Comparison of ENCODE assay signal across 19 cellular contexts in genomic region chr2:119422521-119422920, GRCh38. TPM values are rescaled to one million over a fixed set of nuclear protein-coding genes. Genes with fewer than 3 reads are reported as not detected.
"Had no signal": no experiment of that assay in that cellular context is flagged by ENCODE, and none has a peak within 500 bp of the region (broad histone marks: within the 10 kb centered on the region; RNA-seq: fewer than 3 reads in every experiment).

No MANE protein-coding gene starts in this region.

- H3K9me3 ChIP-seq: colonic mucosa, gastrocnemius medialis, psoas muscle, thoracic aorta, transverse colon had no signal

- H3K9ac ChIP-seq: parathyroid adenoma had no signal

- H3K27me3 ChIP-seq: colonic mucosa, gastrocnemius medialis, heart right ventricle, sigmoid colon, transverse colon had no signal

- H3K4me1 Mint-ChIP-seq: naive thymus-derived CD8-positive, alpha-beta T cell; stimulated activated naive CD8-positive, alpha-beta T cell treated with anti-CD3 and anti-CD28 coated beads, Interleukin-15, amount 100 ng/mL, for 72 hours had no signal

- H3K4me1 ChIP-seq: colonic mucosa, gastrocnemius medialis, psoas muscle, sigmoid colon had no signal

- H3K36me3 ChIP-seq: colonic mucosa, gastrocnemius medialis, heart right ventricle, sigmoid colon, thoracic aorta, transverse colon had no signal

- H3K4me3 Mint-ChIP-seq: naive thymus-derived CD8-positive, alpha-beta T cell; stimulated activated naive B cell treated with anti-CD40 and anti-IgM and Interleukin-4, amounts not matched to agents 10 μg/mL and 1 μg/mL and 100 μg/mL, for 72 hours; stimulated activated naive CD8-positive, alpha-beta T cell treated with anti-CD3 and anti-CD28 coated beads, Interleukin-15, amount 100 ng/mL, for 72 hours had no signal

- DNase-seq: colonic mucosa; dermis blood vessel endothelial cell; effector CD4-positive, alpha-beta T cell; gastrocnemius medialis; heart right ventricle; islet precursor cell; mammary epithelial cell; naive thymus-derived CD8-positive, alpha-beta T cell; psoas muscle; sigmoid colon; stimulated activated CD4-positive, alpha-beta T cell treated with anti-CD3 and anti-CD28 coated beads, Interleukin-2, amount 100 ng/mL, for 24 hours; stimulated activated CD4-positive, alpha-beta T cell treated with anti-CD3 and anti-CD28 coated beads, Interleukin-4, amount 100 ng/mL, for 4 hours; stimulated activated naive B cell treated with anti-CD40 and anti-IgM and Interleukin-4, amounts not matched to agents 10 μg/mL and 1 μg/mL and 100 μg/mL, for 72 hours; stimulated activated naive CD8-positive, alpha-beta T cell treated with anti-CD3 and anti-CD28 coated beads, Interleukin-15, amount 100 ng/mL, for 72 hours; substantia nigra; transverse colon had no signal

- H3K27ac Mint-ChIP-seq: naive thymus-derived CD8-positive, alpha-beta T cell; stimulated activated naive B cell treated with anti-CD40 and anti-IgM and Interleukin-4, amounts not matched to agents 10 μg/mL and 1 μg/mL and 100 μg/mL, for 72 hours; stimulated activated naive CD8-positive, alpha-beta T cell treated with anti-CD3 and anti-CD28 coated beads, Interleukin-15, amount 100 ng/mL, for 72 hours had no signal

- H3K27ac ChIP-seq: colonic mucosa, gastrocnemius medialis, heart right ventricle, parathyroid adenoma, psoas muscle, sigmoid colon, skin epidermis, thoracic aorta had no signal

- H3K4me3 ChIP-seq: colonic mucosa, gastrocnemius medialis, heart right ventricle, psoas muscle, sigmoid colon, skin epidermis, thoracic aorta, transverse colon had no signal

RNA-seq across cellular contexts. Expression of gene TMEM37, which starts 9.1 kb away (rescaled TPM):
- polyA plus RNA-seq: naive thymus-derived CD8-positive, alpha-beta T cell had no signal
